Comparison of ENCODE assay signal across 8 cellular contexts in genomic region chr1:45550401-45551305, GRCh38. TPM values are rescaled to one million over a fixed set of nuclear protein-coding genes. Genes with fewer than 3 reads are reported as not detected.
DNase-seq lines count a peak whose midpoint lies in the region; ATAC-seq and TF ChIP-seq lines count a peak whose summit lies in the region.

TSS of gene AKR1A1 (plus strand) at chr1:45550826. CDS start at chr1:45561795, 10,969 bp downstream.

- H3K27ac ChIP-seq in PC-9: peak within 1 kb of the TSS; percentile 86
- peak within 1 kb of the TSS; percentile 91 to 96 for H3K27ac ChIP-seq in esophagus (ENCODE audit: low read depth in 2 of 2, low read length in 1 of 2)

- H3K4me2 ChIP-seq in PC-9: peak within 1 kb of the TSS; percentile 94

- H3K9me3 ChIP-seq in PC-9 (ENCODE audit: insufficient read depth, low read depth): no peaks in the 10 kb centered on the region
- no peaks in the 10 kb centered on the region for H3K9me3 ChIP-seq in esophagus (ENCODE audit: control insufficient read depth in 2 of 2, insufficient read depth in 1 of 2, low read depth in 1 of 2, low read length in 1 of 2)
- no peaks in the 10 kb centered on the region for H3K9me3 ChIP-seq in mucosa of stomach (ENCODE audit: control insufficient read depth, low read length)

- no peaks in the 10 kb centered on the region for H4K20me1 ChIP-seq in PC-9 (ENCODE audit: insufficient read depth)

- H3K9me2 ChIP-seq in PC-9 (ENCODE audit: insufficient read depth): no peaks in the 10 kb centered on the region

- peaks cover 24% of the 10 kb centered on the region for H3K4me1 ChIP-seq in PC-9 (replicated peaks; ENCODE audit: insufficient read depth)
- H3K4me1 ChIP-seq in esophagus (ENCODE audit: control insufficient read depth in 2 of 2, insufficient read depth in 2 of 2, low read length in 1 of 2): peaks cover 0 to 2% of the 10 kb centered on the region in 2 donors
- peaks cover 28% of the 10 kb centered on the region for H3K4me1 ChIP-seq in mucosa of stomach (ENCODE audit: control insufficient read depth, insufficient read depth, low read length)

- H3K79me2 ChIP-seq in PC-9 (ENCODE audit: low read depth): peaks cover 27% of the 10 kb centered on the region

- DNase-seq in DMS53 (lab: John Stamatoyannopoulos, UW) (peak; percentile 97), KBM-7 (peak; percentile 95), PC-9 (peak; percentile 81 to 96)
- DNase-seq in activated T-cell treated with anti-CD3 and anti-CD28 coated beads, Interleukin-2, amount 50 U/mL, for 1 hour: peak; percentile 90
- peak; percentile 72 to 73 for DNase-seq in stimulated activated CD8-positive, alpha-beta memory T cell treated with anti-CD3 and anti-CD28 coated beads, Interleukin-7, amount 100 ng/mL, for 1 hour (ENCODE audit: low read depth in 2 of 2)

- H3F3A ChIP-seq in PC-9 (ENCODE audit: insufficient read depth, low read depth): peaks cover 25% of the 10 kb centered on the region

- H2AFZ ChIP-seq in PC-9: peak within 1 kb of the TSS; percentile 98

- 1 to 2% methylated on average over 47 of the region's 47 CpGs for WGBS in esophagus, 2 donors

- CTCF ChIA-PET in PC-9 (lab: Charles Lee): interaction anchor here (0.6 to 0.9 kb wide), 3 partner anchors 201 to 539 kb away, joined by 3 to 10 read pairs (median 8); no protein-coding TSS in a partner anchor

- H3K27me3 ChIP-seq in PC-9 (ENCODE audit: insufficient read depth, low read depth) (no peaks in the 10 kb centered on the region), esophagus (ENCODE audit: control insufficient read depth in 1 of 2, insufficient read depth in 2 of 2, low read length in 2 of 2) (no peaks in the 10 kb centered on the region), mucosa of stomach (ENCODE audit: control insufficient read depth, insufficient read depth, low read length) (no peaks in the 10 kb centered on the region)

- H3K4me3 ChIP-seq in PC-9 (peak within 1 kb of the TSS; percentile 89), esophagus (ENCODE audit: low read depth in 1 of 2, low read length in 2 of 2) (peak within 1 kb of the TSS; percentile 63 to 94), mucosa of stomach (ENCODE audit: low read length) (peak within 1 kb of the TSS; percentile 83)

- BruUV-seq in PC-9 (replicated peaks; lab: Mats Ljungman, UMichigan): TSS peak; percentile 97

- POLR2A ChIA-PET in PC-9 (lab: Charles Lee; ENCODE audit: unreplicated experiment): interaction anchor here (0.6 to 1.5 kb wide), 14 partner anchors 25 to 877 kb away, joined by 3 to 18 read pairs (median 6); partner anchors contain the start of genes CCDC163, MMACHC and PRDX1

- peak; percentile 72 for ATAC-seq in GM21717 (IDR thresholded peaks at IDR 0.05; ENCODE audit: unreplicated experiment)

- TF ChIP-seq CTCF in PC-9 (conservative IDR thresholded peaks at IDR 0.05): no peak

- H3K36me3 ChIP-seq in PC-9 (ENCODE audit: low read depth): 0 out of 2 replicates have a peak, but pooled peaks cover 4% of the 10 kb centered on the region
- no peaks in the 10 kb centered on the region for H3K36me3 ChIP-seq in esophagus (ENCODE audit: control insufficient read depth in 2 of 2, insufficient read depth in 2 of 2, low read length in 1 of 2)
- no peaks in the 10 kb centered on the region for H3K36me3 ChIP-seq in mucosa of stomach (ENCODE audit: control insufficient read depth, insufficient read depth, low read length)

- H3K9ac ChIP-seq in mucosa of stomach (ENCODE audit: low read length): peak within 1 kb of the TSS; percentile 84

- intact Hi-C loops in PC-9 (cut with micrococcal nuclease; ENCODE audit: unreplicated experiment): loop anchor here (1.0 kb wide), 1 partner anchor 28 kb away; no protein-coding TSS in a partner anchor

- in situ Hi-C loops in KBM-7 (cut with MboI; ENCODE audit: low pct_unique_long_range_greater_than_20kb, low sequenced_read_pairs): no loop called here

RNA-seq across cellular contexts. Expression of gene AKR1A1, which starts in this region (rescaled TPM):
- 202 and 277 TPM in 2 replicates for total RNA-seq in PC-9 (2021)
- polyA plus RNA-seq in esophagus: 100 to 1,000 TPM; 212 to 242 TPM

Comparison
In these comparisons a context has a peak if more than half of its experiments do, and no peak if none do; other contexts are left out.
1. Peak in every context shown above with its lines: DNase-seq, ATAC-seq, H3K4me3 ChIP-seq and H3K27ac ChIP-seq.